Comparison of ENCODE assay signal across 1 cellular context in the genomic region with DNA sequence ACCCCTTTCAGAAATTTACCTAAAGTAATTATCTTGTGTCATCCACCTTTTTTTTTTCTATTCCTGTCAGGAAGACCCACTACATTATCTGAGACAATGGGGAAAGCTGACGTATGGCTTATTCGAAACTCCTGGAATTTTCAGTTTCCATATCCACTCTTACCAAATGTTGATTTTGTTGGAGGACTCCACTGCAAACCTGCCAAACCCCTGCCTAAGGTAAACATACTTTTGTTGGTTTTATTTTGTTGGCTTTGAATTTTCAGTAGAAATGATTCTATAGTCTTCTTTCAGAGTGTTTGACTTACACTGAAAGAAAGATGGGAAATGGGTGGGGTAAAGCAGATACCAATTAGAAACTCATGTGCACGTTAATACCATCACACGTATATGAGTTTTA.
TF ChIP-seq lines count a peak whose summit lies in the region.

No MANE protein-coding gene starts in this region.

TF ChIP-seq in HepG2, 621 proteins besides CTCF, POLR2A, EP300 and RAD21 (continued from another document and continues in another):
- TF ChIP-seq, protein P1, sequence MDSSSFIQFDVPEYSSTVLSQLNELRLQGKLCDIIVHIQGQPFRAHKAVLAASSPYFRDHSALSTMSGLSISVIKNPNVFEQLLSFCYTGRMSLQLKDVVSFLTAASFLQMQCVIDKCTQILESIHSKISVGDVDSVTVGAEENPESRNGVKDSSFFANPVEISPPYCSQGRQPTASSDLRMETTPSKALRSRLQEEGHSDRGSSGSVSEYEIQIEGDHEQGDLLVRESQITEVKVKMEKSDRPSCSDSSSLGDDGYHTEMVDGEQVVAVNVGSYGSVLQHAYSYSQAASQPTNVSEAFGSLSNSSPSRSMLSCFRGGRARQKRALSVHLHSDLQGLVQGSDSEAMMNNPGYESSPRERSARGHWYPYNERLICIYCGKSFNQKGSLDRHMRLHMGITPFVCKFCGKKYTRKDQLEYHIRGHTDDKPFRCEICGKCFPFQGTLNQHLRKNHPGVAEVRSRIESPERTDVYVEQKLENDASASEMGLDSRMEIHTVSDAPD (CRISPR knock-in tag; IDR thresholded peaks at IDR 0.05): peak; percentile 76
- TF ChIP-seq FOXK1 (CRISPR knock-in tag; IDR thresholded peaks at IDR 0.05; ENCODE audit: borderline replicate concordance, low read depth): peak; percentile 67; the same call in 1 of the 2 replicates
- TF ChIP-seq IRF2 (CRISPR knock-in tag; IDR thresholded peaks at IDR 0.05): peak; percentile 35; the same call in 1 of the 2 replicates
- TF ChIP-seq, protein P2, sequence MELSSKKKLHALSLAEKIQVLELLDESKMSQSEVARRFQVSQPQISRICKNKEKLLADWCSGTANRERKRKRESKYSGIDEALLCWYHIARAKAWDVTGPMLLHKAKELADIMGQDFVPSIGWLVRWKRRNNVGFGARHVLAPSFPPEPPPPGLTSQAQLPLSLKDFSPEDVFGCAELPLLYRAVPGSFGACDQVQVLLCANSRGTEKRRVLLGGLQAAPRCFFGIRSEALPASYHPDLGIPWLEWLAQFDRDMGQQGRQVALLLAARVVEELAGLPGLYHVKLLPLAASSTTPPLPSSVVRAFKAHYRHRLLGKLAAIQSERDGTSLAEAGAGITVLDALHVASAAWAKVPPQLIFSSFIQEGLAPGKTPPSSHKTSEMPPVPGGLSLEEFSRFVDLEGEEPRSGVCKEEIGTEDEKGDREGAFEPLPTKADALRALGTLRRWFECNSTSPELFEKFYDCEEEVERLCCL (CRISPR knock-in tag; IDR thresholded peaks at IDR 0.05; ENCODE audit: borderline replicate concordance): no peak
- TF ChIP-seq, protein P3, sequence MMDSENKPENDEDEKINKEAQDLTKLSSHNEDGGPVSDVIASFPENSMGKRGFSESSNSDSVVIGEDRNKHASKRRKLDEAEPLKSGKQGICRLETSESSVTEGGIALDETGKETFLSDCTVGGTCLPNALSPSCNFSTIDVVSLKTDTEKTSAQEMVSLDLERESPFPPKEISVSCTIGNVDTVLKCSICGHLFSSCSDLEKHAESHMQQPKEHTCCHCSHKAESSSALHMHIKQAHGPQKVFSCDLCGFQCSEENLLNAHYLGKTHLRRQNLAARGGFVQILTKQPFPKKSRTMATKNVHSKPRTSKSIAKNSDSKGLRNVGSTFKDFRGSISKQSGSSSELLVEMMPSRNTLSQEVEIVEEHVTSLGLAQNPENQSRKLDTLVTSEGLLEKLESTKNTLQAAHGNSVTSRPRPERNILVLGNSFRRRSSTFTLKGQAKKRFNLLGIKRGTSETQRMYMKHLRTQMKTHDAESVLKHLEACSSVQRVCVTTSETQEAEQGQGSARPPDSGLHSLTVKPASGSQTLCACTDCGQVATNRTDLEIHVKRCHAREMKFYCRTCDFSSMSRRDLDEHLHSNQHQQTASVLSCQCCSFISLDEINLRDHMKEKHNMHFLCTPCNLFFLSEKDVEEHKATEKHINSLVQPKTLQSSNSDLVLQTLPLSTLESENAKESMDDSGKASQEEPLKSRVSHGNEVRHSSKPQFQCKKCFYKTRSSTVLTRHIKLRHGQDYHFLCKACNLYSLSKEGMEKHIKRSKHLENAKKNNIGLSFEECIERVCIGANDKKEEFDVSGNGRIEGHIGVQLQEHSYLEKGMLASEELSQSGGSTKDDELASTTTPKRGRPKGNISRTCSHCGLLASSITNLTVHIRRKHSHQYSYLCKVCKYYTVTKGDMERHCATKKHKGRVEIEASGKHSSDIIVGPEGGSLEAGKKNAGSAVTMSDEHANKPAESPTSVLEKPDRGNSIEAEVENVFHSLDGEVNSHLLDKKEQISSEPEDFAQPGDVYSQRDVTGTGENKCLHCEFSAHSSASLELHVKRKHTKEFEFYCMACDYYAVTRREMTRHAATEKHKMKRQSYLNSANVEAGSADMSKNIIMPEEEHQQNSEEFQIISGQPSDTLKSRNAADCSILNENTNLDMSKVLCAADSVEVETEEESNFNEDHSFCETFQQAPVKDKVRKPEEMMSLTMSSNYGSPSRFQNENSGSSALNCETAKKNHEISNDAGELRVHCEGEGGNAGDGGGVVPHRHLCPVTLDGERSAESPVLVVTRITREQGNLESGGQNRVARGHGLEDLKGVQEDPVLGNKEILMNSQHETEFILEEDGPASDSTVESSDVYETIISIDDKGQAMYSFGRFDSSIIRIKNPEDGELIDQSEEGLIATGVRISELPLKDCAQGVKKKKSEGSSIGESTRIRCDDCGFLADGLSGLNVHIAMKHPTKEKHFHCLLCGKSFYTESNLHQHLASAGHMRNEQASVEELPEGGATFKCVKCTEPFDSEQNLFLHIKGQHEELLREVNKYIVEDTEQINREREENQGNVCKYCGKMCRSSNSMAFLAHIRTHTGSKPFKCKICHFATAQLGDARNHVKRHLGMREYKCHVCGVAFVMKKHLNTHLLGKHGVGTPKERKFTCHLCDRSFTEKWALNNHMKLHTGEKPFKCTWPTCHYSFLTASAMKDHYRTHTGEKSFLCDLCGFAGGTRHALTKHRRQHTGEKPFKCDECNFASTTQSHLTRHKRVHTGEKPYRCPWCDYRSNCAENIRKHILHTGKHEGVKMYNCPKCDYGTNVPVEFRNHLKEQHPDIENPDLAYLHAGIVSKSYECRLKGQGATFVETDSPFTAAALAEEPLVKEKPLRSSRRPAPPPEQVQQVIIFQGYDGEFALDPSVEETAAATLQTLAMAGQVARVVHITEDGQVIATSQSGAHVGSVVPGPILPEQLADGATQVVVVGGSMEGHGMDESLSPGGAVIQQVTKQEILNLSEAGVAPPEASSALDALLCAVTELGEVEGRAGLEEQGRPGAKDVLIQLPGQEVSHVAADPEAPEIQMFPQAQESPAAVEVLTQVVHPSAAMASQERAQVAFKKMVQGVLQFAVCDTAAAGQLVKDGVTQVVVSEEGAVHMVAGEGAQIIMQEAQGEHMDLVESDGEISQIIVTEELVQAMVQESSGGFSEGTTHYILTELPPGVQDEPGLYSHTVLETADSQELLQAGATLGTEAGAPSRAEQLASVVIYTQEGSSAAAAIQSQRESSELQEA (CRISPR knock-in tag; IDR thresholded peaks at IDR 0.05; ENCODE audit: not compliant biosample characterization): no peak
- no peak for TF ChIP-seq ZNF337 (CRISPR knock-in tag; IDR thresholded peaks at IDR 0.05; ENCODE audit: borderline replicate concordance, low read depth)
- TF ChIP-seq, protein P4, sequence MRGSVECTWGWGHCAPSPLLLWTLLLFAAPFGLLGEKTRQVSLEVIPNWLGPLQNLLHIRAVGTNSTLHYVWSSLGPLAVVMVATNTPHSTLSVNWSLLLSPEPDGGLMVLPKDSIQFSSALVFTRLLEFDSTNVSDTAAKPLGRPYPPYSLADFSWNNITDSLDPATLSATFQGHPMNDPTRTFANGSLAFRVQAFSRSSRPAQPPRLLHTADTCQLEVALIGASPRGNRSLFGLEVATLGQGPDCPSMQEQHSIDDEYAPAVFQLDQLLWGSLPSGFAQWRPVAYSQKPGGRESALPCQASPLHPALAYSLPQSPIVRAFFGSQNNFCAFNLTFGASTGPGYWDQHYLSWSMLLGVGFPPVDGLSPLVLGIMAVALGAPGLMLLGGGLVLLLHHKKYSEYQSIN (CRISPR knock-in tag; IDR thresholded peaks at IDR 0.05; ENCODE audit: borderline replicate concordance): no peak
- TF ChIP-seq TCF7L2 (IDR thresholded peaks at IDR 0.05; ENCODE audit: low read depth, low read length): no peak
- TF ChIP-seq ZNF274 (CRISPR knock-in tag; IDR thresholded peaks at IDR 0.05): no peak
- no peak for TF ChIP-seq MIER2 (CRISPR knock-in tag; IDR thresholded peaks at IDR 0.05)
- no peak for TF ChIP-seq JUND (CRISPR knock-in tag; IDR thresholded peaks at IDR 0.05)
- no peak for TF ChIP-seq ZNF335 (CRISPR knock-in tag; IDR thresholded peaks at IDR 0.05)
- TF ChIP-seq SRSF9 (IDR thresholded peaks at IDR 0.05; ENCODE audit: borderline replicate concordance, insufficient read depth, low read depth, low read length, poor library complexity, severe bottlenecking): no peak
- TF ChIP-seq, protein P5, sequence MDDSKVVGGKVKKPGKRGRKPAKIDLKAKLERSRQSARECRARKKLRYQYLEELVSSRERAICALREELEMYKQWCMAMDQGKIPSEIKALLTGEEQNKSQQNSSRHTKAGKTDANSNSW (CRISPR knock-in tag; IDR thresholded peaks at IDR 0.05; ENCODE audit: borderline replicate concordance): no peak
- no peak for TF ChIP-seq SMAD1 (CRISPR knock-in tag; IDR thresholded peaks at IDR 0.05; ENCODE audit: borderline replicate concordance, low read depth)
- TF ChIP-seq HNF4A (CRISPR knock-in tag; IDR thresholded peaks at IDR 0.05): 0 out of 2 replicates have a peak, but pooled peaks have one; percentile 5
- TF ChIP-seq ATF7 (IDR thresholded peaks at IDR 0.05): no peak
- TF ChIP-seq ATF7 (CRISPR knock-in tag; IDR thresholded peaks at IDR 0.05): no peak
- no peak for TF ChIP-seq CREB1 (IDR thresholded peaks at IDR 0.05)
- TF ChIP-seq CREB1 (CRISPR knock-in tag; IDR thresholded peaks at IDR 0.05): peak; percentile 70; the same call in 1 of the 2 replicates
- no peak for TF ChIP-seq GABPA (IDR thresholded peaks at IDR 0.05; ENCODE audit: low read depth, low read length)
- 0 out of 2 replicates have a peak, but pooled peaks have one; percentile 14 for TF ChIP-seq GABPA (CRISPR knock-in tag; IDR thresholded peaks at IDR 0.05; ENCODE audit: low read depth)
- TF ChIP-seq MBNL3 (CRISPR knock-in tag; conservative IDR thresholded peaks at IDR 0.05): no peak
- no peak for TF ChIP-seq ZNF577 (CRISPR knock-in tag; IDR thresholded peaks at IDR 0.05; ENCODE audit: borderline replicate concordance, low read depth)
- TF ChIP-seq ZNF263 (CRISPR knock-in tag; IDR thresholded peaks at IDR 0.05): no peak
- TF ChIP-seq CEBPG (CRISPR knock-in tag; IDR thresholded peaks at IDR 0.05): peak; percentile 17; the same call in 1 of the 2 replicates
- no peak for TF ChIP-seq HDAC6 (IDR thresholded peaks at IDR 0.05; ENCODE audit: low read depth, low read length)
- 0 out of 2 replicates have a peak, but pooled peaks have one; percentile 55 for TF ChIP-seq BCL6 (CRISPR knock-in tag; IDR thresholded peaks at IDR 0.05)
- 0 out of 2 replicates have a peak, but pooled peaks have one; percentile 25 for TF ChIP-seq RXRB (CRISPR knock-in tag; IDR thresholded peaks at IDR 0.05; ENCODE audit: borderline replicate concordance)
- no peak for TF ChIP-seq ARHGAP35 (CRISPR knock-in tag; IDR thresholded peaks at IDR 0.05; ENCODE audit: borderline replicate concordance)
- TF ChIP-seq ZNF782 (CRISPR knock-in tag; IDR thresholded peaks at IDR 0.05; ENCODE audit: borderline replicate concordance): no peak
- peak; percentile 70; the same call in 1 of the 2 replicates for TF ChIP-seq ISL2 (CRISPR knock-in tag; IDR thresholded peaks at IDR 0.05)
- TF ChIP-seq TARDBP (CRISPR knock-in tag; IDR thresholded peaks at IDR 0.05): no peak
- 0 out of 2 replicates have a peak, but pooled peaks have one; percentile 20 for TF ChIP-seq SIX1 (CRISPR knock-in tag; IDR thresholded peaks at IDR 0.05; ENCODE audit: borderline replicate concordance)
- no peak for TF ChIP-seq ZSCAN9 (CRISPR knock-in tag; IDR thresholded peaks at IDR 0.05; ENCODE audit: borderline replicate concordance)
- TF ChIP-seq, protein P6, sequence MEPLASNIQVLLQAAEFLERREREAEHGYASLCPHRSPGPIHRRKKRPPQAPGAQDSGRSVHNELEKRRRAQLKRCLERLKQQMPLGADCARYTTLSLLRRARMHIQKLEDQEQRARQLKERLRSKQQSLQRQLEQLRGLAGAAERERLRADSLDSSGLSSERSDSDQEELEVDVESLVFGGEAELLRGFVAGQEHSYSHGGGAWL (CRISPR knock-in tag; IDR thresholded peaks at IDR 0.05): no peak
- no peak for TF ChIP-seq MXI1 (IDR thresholded peaks at IDR 0.05; ENCODE audit: borderline replicate concordance, low read depth, low read length)
- TF ChIP-seq, protein P7, sequence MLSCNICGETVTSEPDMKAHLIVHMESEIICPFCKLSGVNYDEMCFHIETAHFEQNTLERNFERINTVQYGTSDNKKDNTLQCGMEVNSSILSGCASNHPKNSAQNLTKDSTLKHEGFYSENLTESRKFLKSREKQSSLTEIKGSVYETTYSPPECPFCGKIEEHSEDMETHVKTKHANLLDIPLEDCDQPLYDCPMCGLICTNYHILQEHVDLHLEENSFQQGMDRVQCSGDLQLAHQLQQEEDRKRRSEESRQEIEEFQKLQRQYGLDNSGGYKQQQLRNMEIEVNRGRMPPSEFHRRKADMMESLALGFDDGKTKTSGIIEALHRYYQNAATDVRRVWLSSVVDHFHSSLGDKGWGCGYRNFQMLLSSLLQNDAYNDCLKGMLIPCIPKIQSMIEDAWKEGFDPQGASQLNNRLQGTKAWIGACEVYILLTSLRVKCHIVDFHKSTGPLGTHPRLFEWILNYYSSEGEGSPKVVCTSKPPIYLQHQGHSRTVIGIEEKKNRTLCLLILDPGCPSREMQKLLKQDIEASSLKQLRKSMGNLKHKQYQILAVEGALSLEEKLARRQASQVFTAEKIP (CRISPR knock-in tag; IDR thresholded peaks at IDR 0.05; ENCODE audit: borderline replicate concordance): no peak
- TF ChIP-seq POGZ (CRISPR knock-in tag; IDR thresholded peaks at IDR 0.05): peak; percentile 69; the same call in 1 of the 2 replicates
- TF ChIP-seq GPN1 (CRISPR knock-in tag; IDR thresholded peaks at IDR 0.05; ENCODE audit: borderline replicate concordance): no peak
- TF ChIP-seq SRY (CRISPR knock-in tag; IDR thresholded peaks at IDR 0.05): no peak
- TF ChIP-seq BORCS8-MEF2B (CRISPR knock-in tag; IDR thresholded peaks at IDR 0.05): no peak
- TF ChIP-seq, protein P8, sequence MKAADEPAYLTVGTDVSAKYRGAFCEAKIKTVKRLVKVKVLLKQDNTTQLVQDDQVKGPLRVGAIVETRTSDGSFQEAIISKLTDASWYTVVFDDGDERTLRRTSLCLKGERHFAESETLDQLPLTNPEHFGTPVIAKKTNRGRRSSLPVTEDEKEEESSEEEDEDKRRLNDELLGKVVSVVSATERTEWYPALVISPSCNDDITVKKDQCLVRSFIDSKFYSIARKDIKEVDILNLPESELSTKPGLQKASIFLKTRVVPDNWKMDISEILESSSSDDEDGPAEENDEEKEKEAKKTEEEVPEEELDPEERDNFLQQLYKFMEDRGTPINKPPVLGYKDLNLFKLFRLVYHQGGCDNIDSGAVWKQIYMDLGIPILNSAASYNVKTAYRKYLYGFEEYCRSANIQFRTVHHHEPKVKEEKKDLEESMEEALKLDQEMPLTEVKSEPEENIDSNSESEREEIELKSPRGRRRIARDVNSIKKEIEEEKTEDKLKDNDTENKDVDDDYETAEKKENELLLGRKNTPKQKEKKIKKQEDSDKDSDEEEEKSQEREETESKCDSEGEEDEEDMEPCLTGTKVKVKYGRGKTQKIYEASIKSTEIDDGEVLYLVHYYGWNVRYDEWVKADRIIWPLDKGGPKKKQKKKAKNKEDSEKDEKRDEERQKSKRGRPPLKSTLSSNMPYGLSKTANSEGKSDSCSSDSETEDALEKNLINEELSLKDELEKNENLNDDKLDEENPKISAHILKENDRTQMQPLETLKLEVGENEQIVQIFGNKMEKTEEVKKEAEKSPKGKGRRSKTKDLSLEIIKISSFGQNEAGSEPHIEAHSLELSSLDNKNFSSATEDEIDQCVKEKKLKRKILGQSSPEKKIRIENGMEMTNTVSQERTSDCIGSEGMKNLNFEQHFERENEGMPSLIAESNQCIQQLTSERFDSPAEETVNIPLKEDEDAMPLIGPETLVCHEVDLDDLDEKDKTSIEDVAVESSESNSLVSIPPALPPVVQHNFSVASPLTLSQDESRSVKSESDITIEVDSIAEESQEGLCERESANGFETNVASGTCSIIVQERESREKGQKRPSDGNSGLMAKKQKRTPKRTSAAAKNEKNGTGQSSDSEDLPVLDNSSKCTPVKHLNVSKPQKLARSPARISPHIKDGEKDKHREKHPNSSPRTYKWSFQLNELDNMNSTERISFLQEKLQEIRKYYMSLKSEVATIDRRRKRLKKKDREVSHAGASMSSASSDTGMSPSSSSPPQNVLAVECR (CRISPR knock-in tag; IDR thresholded peaks at IDR 0.05; ENCODE audit: borderline replicate concordance): no peak
- TF ChIP-seq KLF6 (CRISPR knock-in tag; IDR thresholded peaks at IDR 0.05): 0 out of 2 replicates have a peak, but pooled peaks have one; percentile 28
- TF ChIP-seq ZNF10 (CRISPR knock-in tag; IDR thresholded peaks at IDR 0.05; ENCODE audit: borderline replicate concordance, low read depth): no peak
- TF ChIP-seq AKAP8 (CRISPR knock-in tag; IDR thresholded peaks at IDR 0.05): no peak
